ENCODE assay signal across 1 cellular context in genomic region chr21:39187141-39187540, GRCh38.
A peak's percentile ranks its signal among the peaks of the same experiment; 100 is the strongest.
TF ChIP-seq lines count a peak whose summit lies in the region.

No MANE protein-coding gene starts in this region.

TF ChIP-seq in HEK293, 187 proteins besides CTCF, POLR2A, EP300 and RAD21 (continued from another document):
- no peak for TF ChIP-seq ZNF518A (tag by site-specific recombination; conservative IDR thresholded peaks at IDR 0.05; ENCODE audit: low read depth)
- TF ChIP-seq ZNF146 (tag by site-specific recombination; IDR thresholded peaks at IDR 0.05), result no peak
- peak; percentile 91 for TF ChIP-seq PRDM1 (tag by site-specific recombination; IDR thresholded peaks at IDR 0.05)
- TF ChIP-seq SALL2 (tag by site-specific recombination; IDR thresholded peaks at IDR 0.05; ENCODE audit: borderline replicate concordance), result no peak
- no peak for TF ChIP-seq ZBTB17 (tag by site-specific recombination; IDR thresholded peaks at IDR 0.05)
- no peak for TF ChIP-seq ZSCAN4 (tag by site-specific recombination; IDR thresholded peaks at IDR 0.05)
